In genomic region chr12:54296393-54297121, GRCh38 we compare ENCODE assay signal across 1 cellular context.
TF ChIP-seq lines count a peak whose summit lies in the region.

No MANE protein-coding gene starts in this region.

TF ChIP-seq in K562, 482 proteins besides CTCF, POLR2A, EP300 and RAD21 (continued from another document and continues in another):
- TF ChIP-seq ZNF449 (CRISPR knock-in tag; IDR thresholded peaks at IDR 0.05), result no peak
- 0 out of 2 replicates have a peak, but pooled peaks have one; percentile 18 for TF ChIP-seq ZNF766 (CRISPR knock-in tag; conservative IDR thresholded peaks at IDR 0.05)
- no peak for TF ChIP-seq PML (IDR thresholded peaks at IDR 0.05; ENCODE audit: low read length)
- TF ChIP-seq PHB2 (IDR thresholded peaks at IDR 0.05; ENCODE audit: low read depth), result no peak; the same call in 1 of the 2 replicates
- TF ChIP-seq SMARCA4 (IDR thresholded peaks at IDR 0.05), result peak; percentile 52
- no peak for TF ChIP-seq E2F4 (CRISPR knock-in tag; IDR thresholded peaks at IDR 0.05; ENCODE audit: low read depth)
- no peak for TF ChIP-seq UBTF (IDR thresholded peaks at IDR 0.05; ENCODE audit: borderline replicate concordance in 1 of 2, low read depth in 2 of 2, low read length in 2 of 2)
- TF ChIP-seq ZBTB5 (IDR thresholded peaks at IDR 0.05), result no peak
- no peak for TF ChIP-seq PTTG1 (tag; IDR thresholded peaks at IDR 0.05; ENCODE audit: low read depth)
- TF ChIP-seq MYC (IDR thresholded peaks at IDR 0.05; ENCODE audit: low read depth, low read length), result no peak
- TF ChIP-seq MYC (CRISPR knock-in tag; IDR thresholded peaks at IDR 0.05; ENCODE audit: borderline replicate concordance, low read depth), result no peak
- TF ChIP-seq BCL6 (CRISPR knock-in tag; IDR thresholded peaks at IDR 0.05), result no peak
- TF ChIP-seq RBM25 (IDR thresholded peaks at IDR 0.05; ENCODE audit: low read depth, low read length, severe bottlenecking), result no peak
- no peak for TF ChIP-seq RHOXF2B (CRISPR knock-in tag; conservative IDR thresholded peaks at IDR 0.05)
- no peak for TF ChIP-seq FOXM1 (IDR thresholded peaks at IDR 0.05; ENCODE audit: low read depth)
- no peak for TF ChIP-seq FOXM1 (CRISPR knock-in tag; IDR thresholded peaks at IDR 0.05; ENCODE audit: low read depth)
- TF ChIP-seq SAP30 (IDR thresholded peaks at IDR 0.05; ENCODE audit: borderline replicate concordance, insufficient read depth, low read depth, low read length, poor library complexity, severe bottlenecking), result no peak
- TF ChIP-seq SMAD3 (CRISPR knock-in tag; conservative IDR thresholded peaks at IDR 0.05), result no peak
- TF ChIP-seq TRIM25 (IDR thresholded peaks at IDR 0.05; ENCODE audit: borderline replicate concordance), result no peak
- no peak for TF ChIP-seq HIVEP1 (CRISPR knock-in tag; IDR thresholded peaks at IDR 0.05)
- TF ChIP-seq ZNF384 (IDR thresholded peaks at IDR 0.05; ENCODE audit: low read depth, low read length), result 0 out of 2 replicates have a peak, but pooled peaks have one; percentile 29
- TF ChIP-seq TAL1 (IDR thresholded peaks at IDR 0.05), result peak; percentile 70
- no peak for TF ChIP-seq TCF7 (IDR thresholded peaks at IDR 0.05; ENCODE audit: borderline replicate concordance)
- TF ChIP-seq LEF1 (IDR thresholded peaks at IDR 0.05), result no peak; the same call in 1 of the 2 replicates
- no peak for TF ChIP-seq ATF2 (CRISPR knock-in tag; IDR thresholded peaks at IDR 0.05)
- 0 out of 2 replicates have a peak, but pooled peaks have one; percentile 39 for TF ChIP-seq ZBTB26 (CRISPR knock-in tag; IDR thresholded peaks at IDR 0.05)
- no peak for TF ChIP-seq RNF2 (IDR thresholded peaks at IDR 0.05)
- TF ChIP-seq BHLHE40 (IDR thresholded peaks at IDR 0.05; ENCODE audit: low read length), result no peak
- TF ChIP-seq CTBP1 (IDR thresholded peaks at IDR 0.05; ENCODE audit: borderline replicate concordance), result peak; percentile 88
- no peak for TF ChIP-seq HNRNPUL1 (IDR thresholded peaks at IDR 0.05; ENCODE audit: low read length)
- TF ChIP-seq ZNF280B (CRISPR knock-in tag; IDR thresholded peaks at IDR 0.05), result no peak
- TF ChIP-seq ATF6 (CRISPR knock-in tag; IDR thresholded peaks at IDR 0.05), result no peak
- no peak for TF ChIP-seq SPI1 (IDR thresholded peaks at IDR 0.05; ENCODE audit: borderline replicate concordance, low read depth, low read length)
- TF ChIP-seq RB1 (IDR thresholded peaks at IDR 0.05; ENCODE audit: low read depth), result no peak
- TF ChIP-seq CAMTA2 (CRISPR knock-in tag; conservative IDR thresholded peaks at IDR 0.05), result no peak
- no peak for TF ChIP-seq E2F3 (CRISPR knock-in tag; IDR thresholded peaks at IDR 0.05)
- TF ChIP-seq BRD9 (IDR thresholded peaks at IDR 0.05; ENCODE audit: low read depth, partially characterized antibody), result peak; percentile 72
- TF ChIP-seq ZBTB34 (CRISPR knock-in tag; IDR thresholded peaks at IDR 0.05), result no peak
- no peak for TF ChIP-seq CHAMP1 (IDR thresholded peaks at IDR 0.05)
- TF ChIP-seq BRF1 (IDR thresholded peaks at IDR 0.05; ENCODE audit: borderline replicate concordance, extremely low read depth, insufficient read length), result no peak
- TF ChIP-seq SRSF7 (optimal IDR thresholded peaks at IDR 0.05; ENCODE audit: low read depth, low read length), result no peak
